Comparison of ENCODE assay signal across 15 cellular contexts in the genomic region with DNA sequence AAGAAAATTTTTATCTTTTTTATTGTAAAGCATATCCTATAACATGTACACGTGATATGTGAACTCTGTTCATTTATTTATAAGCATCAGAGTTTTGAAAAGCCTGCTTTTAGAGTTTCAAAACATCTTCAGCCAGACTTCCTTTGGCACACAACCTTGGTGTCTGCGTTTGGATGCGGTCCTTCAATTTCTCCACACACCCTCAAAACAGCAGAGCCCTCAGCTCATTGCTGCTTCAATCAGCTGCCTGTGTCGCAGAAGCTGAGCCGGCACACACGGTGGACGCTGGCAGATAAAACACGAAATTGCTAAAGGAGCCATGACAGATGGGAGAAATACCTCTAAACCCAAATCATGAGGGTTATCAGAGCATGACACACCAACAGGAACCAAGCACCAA.
A peak's percentile ranks its signal among the peaks of the same experiment; 100 is the strongest.
DNase-seq lines count a peak whose midpoint lies in the region; ATAC-seq, FAIRE-seq and TF ChIP-seq lines count a peak whose summit lies in the region.
"Had no signal": no experiment of that assay in that cellular context is flagged by ENCODE, and none has a peak within 500 bp of the region (broad histone marks: within the 10 kb centered on the region; RNA-seq: fewer than 3 reads in every experiment).

No MANE protein-coding gene starts in this region.

- BruUV-seq in Panc1 (replicated peaks; lab: Mats Ljungman, UMichigan), result no TSS peak

- WGBS in adrenal gland, 4 donors, result 73 to 81% (median 76%) methylated on average over 8 of the region's 8 CpGs

- intact Hi-C loops in Panc1 (cut with micrococcal nuclease; ENCODE audit: unreplicated experiment) (no loop called here), adrenal gland (cut with DNase I) (no loop called here)

- DNase-seq in D721Med (ENCODE audit: insufficient read length, low spot score), result no peak
- no peak for DNase-seq in Panc1 (ENCODE audit: low read depth, low spot score)
- DNase-seq in fibroblast of pulmonary artery (ENCODE audit: low read depth), result peak; percentile 2
- no peak for DNase-seq in osteoblast (ENCODE audit: insufficient read length, low spot score, missing footprints)
- DNase-seq in adrenal gland, result no peak
- no peak for DNase-seq in foreskin melanocyte
- no peak for DNase-seq in activated CD8-positive, alpha-beta memory T cell treated with anti-CD3 and anti-CD28 coated beads, Interleukin-2, amount 10 ng/mL, durations not matched to agents 7 days and 5 days
- DNase-seq: H9, MG63, NCI-H1092, NCI-H146, NCI-H2081, NCI-H510A, NCI-H774 had no signal

- H3K27me3 Mint-ChIP-seq in activated CD8-positive, alpha-beta memory T cell treated with anti-CD3 and anti-CD28 coated beads, Interleukin-2, amount 10 ng/mL, durations not matched to agents 7 days and 5 days, result peaks cover 3% of the 10 kb centered on the region

- H3K27me3 ChIP-seq in Panc1 (ENCODE audit: control insufficient read depth, insufficient read depth, low read length) (no peaks in the 10 kb centered on the region), osteoblast (ENCODE audit: insufficient read depth, low read length) (no peaks in the 10 kb centered on the region), adrenal gland (no peaks in the 10 kb centered on the region)
- H3K27me3 ChIP-seq: MG63 had no signal

- H3K36me3 ChIP-seq in Panc1 (ENCODE audit: control insufficient read depth, insufficient read depth, low read length), result no peaks in the 10 kb centered on the region
- no peaks in the 10 kb centered on the region for H3K36me3 ChIP-seq in osteoblast (ENCODE audit: insufficient read depth, low read length)
- H3K36me3 ChIP-seq in adrenal gland (replicated peaks in 1 of 2), result no peaks in the 10 kb centered on the region
- H3K36me3 ChIP-seq: MG63 had no signal

- CTCF ChIA-PET in Panc1 (lab: Charles Lee), result no interaction called here
- CTCF ChIA-PET in activated CD8-positive, alpha-beta memory T cell treated with anti-CD3 and anti-CD28 coated beads, Interleukin-2, amount 10 ng/mL, durations not matched to agents 7 days and 5 days (lab: Charles Lee), result no interaction called here

- POLR2A ChIA-PET in Panc1 (lab: Charles Lee), result no interaction called here

- no peak overlapping the region for H3K27ac Mint-ChIP-seq in activated CD8-positive, alpha-beta memory T cell treated with anti-CD3 and anti-CD28 coated beads, Interleukin-2, amount 10 ng/mL, durations not matched to agents 7 days and 5 days
- H3K27ac Mint-ChIP-seq: H9 had no signal

- FAIRE-seq in D721Med (lab: Jason Lieb, UNC), result peak; percentile 16

- no peaks in the 10 kb centered on the region; the same call in none of the 2 replicates for H3K4me1 ChIP-seq in Panc1 (ENCODE audit: control insufficient read depth, insufficient read depth, low read length)
- no peaks in the 10 kb centered on the region for H3K4me1 ChIP-seq in osteoblast (ENCODE audit: insufficient read depth, low read length)
- H3K4me1 ChIP-seq in adrenal gland (replicated peaks in 1 of 2), result no peaks in the 10 kb centered on the region

- H3K9me3 ChIP-seq in Panc1 (ENCODE audit: control insufficient read depth, insufficient read depth, low read depth, low read length) (peaks cover 4% of the 10 kb centered on the region; the same call in 1 of the 2 replicates), osteoblast (ENCODE audit: low read depth, low read length) (no peaks in the 10 kb centered on the region), adrenal gland (replicated peaks in 1 of 3) (no peaks in the 10 kb centered on the region)
- H3K9me3 ChIP-seq: MG63 had no signal

- H3K27ac ChIP-seq in Panc1 (ENCODE audit: low read length), result peak overlapping the region; percentile 75
- H3K27ac ChIP-seq in osteoblast (ENCODE audit: low read depth, low read length), result no peak overlapping the region
- H3K27ac ChIP-seq in adrenal gland, result no peak overlapping the region

- H3K4me1 Mint-ChIP-seq in activated CD8-positive, alpha-beta memory T cell treated with anti-CD3 and anti-CD28 coated beads, Interleukin-2, amount 10 ng/mL, durations not matched to agents 7 days and 5 days, result no peaks in the 10 kb centered on the region

- H3K4me3 ChIP-seq in Panc1 (ENCODE audit: low read depth in 2 of 2, low read length in 2 of 2) (no peak overlapping the region), fibroblast of pulmonary artery (replicated peaks; ENCODE audit: low read depth, low read length) (no peak overlapping the region), osteoblast (ENCODE audit: insufficient read depth, low read length) (no peak overlapping the region), adrenal gland (no peak overlapping the region)
- H3K4me3 ChIP-seq: MG63 had no signal

- ATAC-seq in Panc1 (no peak), HG03108 (IDR thresholded peaks at IDR 0.05; ENCODE audit: unreplicated experiment) (no peak)
- ATAC-seq in activated CD8-positive, alpha-beta memory T cell treated with anti-CD3 and anti-CD28 coated beads, Interleukin-2, amount 10 ng/mL, durations not matched to agents 7 days and 5 days, result no peak

- no peaks in the 10 kb centered on the region for H3K36me3 Mint-ChIP-seq in activated CD8-positive, alpha-beta memory T cell treated with anti-CD3 and anti-CD28 coated beads, Interleukin-2, amount 10 ng/mL, durations not matched to agents 7 days and 5 days

- no peaks in the 10 kb centered on the region for H4K20me1 ChIP-seq in osteoblast (ENCODE audit: insufficient read depth, low read length)

- H3K9me3 Mint-ChIP-seq in activated CD8-positive, alpha-beta memory T cell treated with anti-CD3 and anti-CD28 coated beads, Interleukin-2, amount 10 ng/mL, durations not matched to agents 7 days and 5 days (ENCODE audit: low read depth), result no peaks in the 10 kb centered on the region
- H3K9me3 Mint-ChIP-seq: H9 had no signal

- H3K4me3 Mint-ChIP-seq in activated CD8-positive, alpha-beta memory T cell treated with anti-CD3 and anti-CD28 coated beads, Interleukin-2, amount 10 ng/mL, durations not matched to agents 7 days and 5 days, result no peak overlapping the region
- H3K4me3 Mint-ChIP-seq: H9 had no signal

- in situ Hi-C loops in Panc1 (cut with HindIII; ENCODE audit: low pct_unique_long_range_greater_than_20kb, low sequenced_read_pairs), result no loop called here

- peak overlapping the region; percentile 70 for H2AFZ ChIP-seq in osteoblast (ENCODE audit: low read length)

- peak overlapping the region; percentile 14 for H3K4me2 ChIP-seq in osteoblast (ENCODE audit: insufficient read depth, low read length)

- no peaks in the 10 kb centered on the region for H3K79me2 ChIP-seq in osteoblast (ENCODE audit: insufficient read depth, low read length)

- TF ChIP-seq CTCF in D721Med (IDR thresholded peaks at IDR 0.05; ENCODE audit: insufficient read depth, missing control alignments) (no peak), Panc1 (IDR thresholded peaks at IDR 0.05) (no peak), fibroblast of pulmonary artery (IDR thresholded peaks at IDR 0.05; ENCODE audit: low read length, missing control alignments) (no peak), osteoblast (IDR thresholded peaks at IDR 0.05; ENCODE audit: extremely low read depth, low read depth, low read length) (no peak), adrenal gland (IDR thresholded peaks at IDR 0.05) (no peak)

- TF ChIP-seq POLR2A in adrenal gland (IDR thresholded peaks at IDR 0.05), result no peak
